In the genomic region with DNA sequence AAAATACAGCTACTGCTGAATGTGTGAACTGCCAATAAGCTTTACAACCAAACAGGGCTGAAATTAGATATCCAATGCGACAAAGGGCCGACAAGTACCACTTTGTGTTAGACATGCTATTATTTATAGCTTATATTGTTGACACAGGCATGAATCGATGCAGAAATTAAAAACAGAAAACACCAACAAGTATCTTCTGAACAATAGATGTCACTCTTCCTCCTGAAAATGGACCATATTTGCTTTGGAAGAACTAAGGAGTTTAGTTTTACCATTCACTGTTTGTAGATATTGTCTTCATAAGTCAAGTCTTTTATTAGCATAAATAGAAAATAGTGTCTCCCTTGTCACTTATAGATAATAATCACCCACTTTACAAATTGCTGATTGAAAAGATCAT, we compare ENCODE assay signal across 16 cellular contexts.
DNase-seq lines count a peak whose midpoint lies in the region; ATAC-seq, FAIRE-seq and TF ChIP-seq lines count a peak whose summit lies in the region.
"Had no signal": no experiment of that assay in that cellular context is flagged by ENCODE, and none has a peak within 500 bp of the region (broad histone marks: within the 10 kb centered on the region; RNA-seq: fewer than 3 reads in every experiment).

No MANE protein-coding gene starts in this region.

- CTCF ChIA-PET in SK-N-SH (lab: Yijun Ruan, JAX) = interaction anchor here (1.0 to 1.2 kb wide), 2 partner anchors 68 to 316 kb away, joined by 3 to 4 read pairs; no protein-coding TSS in a partner anchor

- no peaks in the 10 kb centered on the region for H3K9me3 ChIP-seq in SK-N-SH
- no peaks in the 10 kb centered on the region for H3K9me3 ChIP-seq in astrocyte (ENCODE audit: insufficient read depth, low read depth, low read length)
- H3K9me3 ChIP-seq in small intestine (ENCODE audit: control insufficient read depth, low read depth) = no peaks in the 10 kb centered on the region
- no peaks in the 10 kb centered on the region for H3K9me3 ChIP-seq in transverse colon
- H3K9me3 ChIP-seq: ovary, upper lobe of right lung had no signal

- in situ Hi-C loops in transverse colon (cut with MboI; ENCODE audit: low pct_ligation_motif_present in 1 of 4, low pct_unique_long_range_greater_than_20kb in 1 of 4, low sequenced_read_pairs in 3 of 4) = no loop called here

- no peaks in the 10 kb centered on the region for H3K9me2 ChIP-seq in SK-N-SH

- no peak overlapping the region for H3K27ac Mint-ChIP-seq in astrocyte (ENCODE audit: unreplicated experiment)
- H3K27ac Mint-ChIP-seq: activated B cell treated with CpG ODN at 0.5 μM for 24 hours; activated naive CD8-positive, alpha-beta T cell treated with anti-CD3 and anti-CD28 coated beads, Interleukin-2, amount 10 ng/mL, durations not matched to agents 7 days and 5 days had no signal

- intact Hi-C loops in transverse colon (cut with DNase I; ENCODE audit: low total_unique reads) = no loop called here

- TF ChIP-seq RAD21 in SK-N-SH (IDR thresholded peaks at IDR 0.05; ENCODE audit: low read length) = peak; percentile 45

- H3K27me3 Mint-ChIP-seq in astrocyte (ENCODE audit: low read depth, unreplicated experiment) = no peaks in the 10 kb centered on the region
- H3K27me3 Mint-ChIP-seq: activated B cell treated with CpG ODN at 0.5 μM for 24 hours; activated naive CD8-positive, alpha-beta T cell treated with anti-CD3 and anti-CD28 coated beads, Interleukin-2, amount 10 ng/mL, durations not matched to agents 7 days and 5 days had no signal

- H3K4me1 ChIP-seq in SK-N-SH (ENCODE audit: control insufficient read depth in 1 of 2, insufficient read depth in 2 of 2, low read depth in 1 of 2, low read length in 1 of 2) (no peaks in the 10 kb centered on the region), astrocyte (ENCODE audit: insufficient read depth, low read length) (no peaks in the 10 kb centered on the region), small intestine (ENCODE audit: control insufficient read depth in 2 of 2, insufficient read depth in 1 of 2, low read depth in 1 of 2, low read length in 1 of 2) (no peaks in the 10 kb centered on the region), transverse colon (no peaks in the 10 kb centered on the region)
- H3K4me1 ChIP-seq: upper lobe of right lung had no signal

- no peaks in the 10 kb centered on the region for H3K27me3 ChIP-seq in SK-N-SH (ENCODE audit: insufficient read depth)
- no peaks in the 10 kb centered on the region for H3K27me3 ChIP-seq in astrocyte (ENCODE audit: insufficient read depth, low read length)
- H3K27me3 ChIP-seq in small intestine (ENCODE audit: control insufficient read depth in 2 of 2, insufficient read depth in 2 of 2, low read length in 2 of 2) = no peaks in the 10 kb centered on the region
- no peaks in the 10 kb centered on the region for H3K27me3 ChIP-seq in transverse colon
- H3K27me3 ChIP-seq: ovary, upper lobe of right lung had no signal

- H3K36me3 Mint-ChIP-seq in astrocyte (ENCODE audit: low read depth, unreplicated experiment) = peaks cover 2% of the 10 kb centered on the region
- H3K36me3 Mint-ChIP-seq: activated naive CD8-positive, alpha-beta T cell treated with anti-CD3 and anti-CD28 coated beads, Interleukin-2, amount 10 ng/mL, durations not matched to agents 7 days and 5 days had no signal

- ATAC-seq in SK-N-SH treated with all-trans-retinoic acid at 6 μM for 48 hours (no peak), GM18511 (IDR thresholded peaks at IDR 0.05; ENCODE audit: unreplicated experiment) (no peak)
- ATAC-seq: upper lobe of right lung had no signal

- FAIRE-seq in astrocyte (lab: Jason Lieb, UNC) = peak; percentile 41
- FAIRE-seq in small intestine (lab: Jason Lieb, UNC) = no peak
- FAIRE-seq: colon, GM12891 had no signal

- 6% methylated on average over 3 of the region's 3 CpGs for WGBS in SK-N-SH (ENCODE audit: low lambda C conversion rate)
- 17 to 40% (median 18%) methylated on average over 3 of the region's 3 CpGs for WGBS in small intestine, 3 donors
- 39 to 57% methylated on average over 3 of the region's 3 CpGs for WGBS in transverse colon (ENCODE audit: low coverage in 1 of 2), 2 donors

- H3K9ac ChIP-seq in SK-N-SH (no peak overlapping the region), astrocyte (ENCODE audit: low read length) (no peak overlapping the region)

- H3K4me2 ChIP-seq in SK-N-SH (no peak overlapping the region), astrocyte (ENCODE audit: low read length) (no peak overlapping the region)

- H3K4me3 Mint-ChIP-seq in astrocyte (ENCODE audit: unreplicated experiment) = no peak overlapping the region
- H3K4me3 Mint-ChIP-seq: activated B cell treated with CpG ODN at 0.5 μM for 24 hours; activated naive CD8-positive, alpha-beta T cell treated with anti-CD3 and anti-CD28 coated beads, Interleukin-2, amount 10 ng/mL, durations not matched to agents 7 days and 5 days had no signal

- H3K27ac ChIP-seq in SK-N-SH (ENCODE audit: low read depth in 2 of 2, low read length in 1 of 2) (no peak overlapping the region), astrocyte (ENCODE audit: low read depth, low read length) (no peak overlapping the region), small intestine (ENCODE audit: low read depth in 1 of 2, low read length in 1 of 2) (no peak overlapping the region), transverse colon (no peak overlapping the region)
- H3K27ac ChIP-seq: ovary, upper lobe of right lung had no signal

- peaks cover 7% of the 10 kb centered on the region for H3K4me1 Mint-ChIP-seq in astrocyte (ENCODE audit: low read depth, unreplicated experiment)
- H3K4me1 Mint-ChIP-seq: activated B cell treated with CpG ODN at 0.5 μM for 24 hours; activated naive CD8-positive, alpha-beta T cell treated with anti-CD3 and anti-CD28 coated beads, Interleukin-2, amount 10 ng/mL, durations not matched to agents 7 days and 5 days had no signal

- POLR2A ChIA-PET in SK-N-SH (lab: Yijun Ruan, JAX) = no interaction called here

- no peak for TF ChIP-seq CTCF in SK-N-SH (IDR thresholded peaks at IDR 0.05)
- TF ChIP-seq CTCF in astrocyte (IDR thresholded peaks at IDR 0.05; ENCODE audit: insufficient read depth, low read depth, low read length) = no peak
- TF ChIP-seq CTCF in transverse colon (IDR thresholded peaks at IDR 0.05) = no peak

- H3K79me2 ChIP-seq in SK-N-SH (ENCODE audit: insufficient read depth) (no peaks in the 10 kb centered on the region), astrocyte (ENCODE audit: insufficient read depth, low read length) (no peaks in the 10 kb centered on the region)

- no peak for TF ChIP-seq EP300 in SK-N-SH (IDR thresholded peaks at IDR 0.05; ENCODE audit: borderline replicate concordance in 1 of 2, low read depth in 1 of 2, low read length in 1 of 2)
- no peak for TF ChIP-seq EP300 in transverse colon (IDR thresholded peaks at IDR 0.05; ENCODE audit: low read depth)

- peaks cover 15% of the 10 kb centered on the region for H3K9me3 Mint-ChIP-seq in astrocyte (ENCODE audit: unreplicated experiment)

- no peaks in the 10 kb centered on the region for H4K20me1 ChIP-seq in SK-N-SH (ENCODE audit: insufficient read depth)
- no peaks in the 10 kb centered on the region for H4K20me1 ChIP-seq in astrocyte (ENCODE audit: insufficient read depth, low read length)

- H3K4me3 ChIP-seq in SK-N-SH (ENCODE audit: low read depth in 2 of 2, low read length in 1 of 2) (no peak overlapping the region), astrocyte (ENCODE audit: insufficient read depth, low read depth, low read length) (no peak overlapping the region), small intestine (ENCODE audit: low read depth in 1 of 2, low read length in 2 of 2) (no peak overlapping the region), transverse colon (no peak overlapping the region)
- H3K4me3 ChIP-seq: ovary, upper lobe of right lung had no signal

- DNase-seq in SK-N-SH = no peak
- DNase-seq in NCI-H2081 treated with DMSO at 0.1 percent for 48 hours (lab: John Stamatoyannopoulos, UW) = peak; percentile 8
- no peak for DNase-seq in astrocyte (ENCODE audit: low read depth)
- DNase-seq in small intestine = peak; percentile 19
- DNase-seq in transverse colon = no peak
- no peak for DNase-seq in T-helper 9 cell
- DNase-seq: activated B cell treated with CpG ODN at 0.5 μM for 24 hours; activated naive CD8-positive, alpha-beta T cell treated with anti-CD3 and anti-CD28 coated beads, Interleukin-2, amount 10 ng/mL, durations not matched to agents 7 days and 5 days; NCI-H446; ovary; Right ventricle myocardium superior; upper lobe of right lung had no signal

- H2AFZ ChIP-seq in SK-N-SH (ENCODE audit: low read depth) (no peak overlapping the region), astrocyte (ENCODE audit: low read depth, low read length) (no peak overlapping the region)

- TF ChIP-seq POLR2A in transverse colon (IDR thresholded peaks at IDR 0.05) = no peak

- H3F3A ChIP-seq in SK-N-SH (replicated peaks; ENCODE audit: insufficient read depth) = no peaks in the 10 kb centered on the region

- H3K36me3 ChIP-seq in SK-N-SH (replicated peaks in 1 of 2; ENCODE audit: control insufficient read depth in 1 of 2, insufficient read depth in 2 of 2, low read length in 1 of 2) = no peaks in the 10 kb centered on the region
- H3K36me3 ChIP-seq in astrocyte (ENCODE audit: insufficient read depth, low read length) = no peaks in the 10 kb centered on the region
- no peaks in the 10 kb centered on the region for H3K36me3 ChIP-seq in small intestine (ENCODE audit: control insufficient read depth in 2 of 2, insufficient read depth in 2 of 2, low read length in 2 of 2)
- H3K36me3 ChIP-seq in transverse colon = no peaks in the 10 kb centered on the region
- H3K36me3 ChIP-seq: ovary, upper lobe of right lung had no signal

TF ChIP-seq in SK-N-SH, 30 proteins besides CTCF, POLR2A, EP300 and RAD21 (continues in another document):
- no peak for TF ChIP-seq CHD2 (IDR thresholded peaks at IDR 0.05; ENCODE audit: low read length, partially characterized antibody)
- TF ChIP-seq YY1 (IDR thresholded peaks at IDR 0.05; ENCODE audit: low read depth) = no peak
- no peak for TF ChIP-seq GATA2 (CRISPR knock-in tag; IDR thresholded peaks at IDR 0.05)
- no peak for TF ChIP-seq MEF2A (IDR thresholded peaks at IDR 0.05; ENCODE audit: borderline replicate concordance, low read depth)
- no peak for TF ChIP-seq RCOR1 (IDR thresholded peaks at IDR 0.05; ENCODE audit: low read length)
- TF ChIP-seq SMC3 (IDR thresholded peaks at IDR 0.05; ENCODE audit: low read depth, low read length) = no peak
- TF ChIP-seq FOSL2 (IDR thresholded peaks at IDR 0.05; ENCODE audit: borderline replicate concordance, low read depth) = no peak

TF ChIP-seq in SK-N-SH treated with all-trans-retinoic acid at 6 μM for 48 hours, 23 proteins besides CTCF, POLR2A, EP300 and RAD21:
- TF ChIP-seq GLIS3 (CRISPR knock-in tag; IDR thresholded peaks at IDR 0.05) (no peak), ZFP30 (CRISPR knock-in tag; IDR thresholded peaks at IDR 0.05) (no peak), TCF4 (CRISPR knock-in tag; IDR thresholded peaks at IDR 0.05; ENCODE audit: borderline replicate concordance) (no peak), ZNF565 (CRISPR knock-in tag; conservative IDR thresholded peaks at IDR 0.05; ENCODE audit: low read depth) (no peak), ZNF8 (CRISPR knock-in tag; IDR thresholded peaks at IDR 0.05) (no peak)

Comparison
In these comparisons a context has a peak if more than half of its experiments do, and no peak if none do; other contexts are left out.
1. DNase-seq: peak in NCI-H2081 treated with DMSO at 0.1 percent for 48 hours (single experiment) and small intestine (single experiment); none in SK-N-SH (single experiment), astrocyte (single experiment), transverse colon (single experiment) and T-helper 9 cell (single experiment).